Comparison of ENCODE assay signal across 22 cellular contexts in genomic region chr6:3444276-3445088, GRCh38. TPM values are rescaled to one million over a fixed set of nuclear protein-coding genes. Genes with fewer than 3 reads are reported as not detected.
DNase-seq lines count a peak whose midpoint lies in the region; ATAC-seq, FAIRE-seq and TF ChIP-seq lines count a peak whose summit lies in the region.
"Had no signal": no experiment of that assay in that cellular context is flagged by ENCODE, and none has a peak within 500 bp of the region (broad histone marks: within the 10 kb centered on the region; RNA-seq: fewer than 3 reads in every experiment).

No MANE protein-coding gene starts in this region.

- no peak overlapping the region for H2AFZ ChIP-seq in HepG2 (ENCODE audit: low read length)

- H3K27ac ChIP-seq in HepG2 (ENCODE audit: extremely low read length, insufficient read depth, low read length), result peak overlapping the region; percentile 63
- no peak overlapping the region for H3K27ac ChIP-seq in right lobe of liver
- H3K27ac ChIP-seq in RWPE1, result peak overlapping the region; percentile 37
- H3K27ac ChIP-seq in ovary, result no peak overlapping the region
- H3K27ac ChIP-seq: right atrium auricular region had no signal

- H3K27ac Mint-ChIP-seq in glutamatergic neuron (ENCODE audit: unreplicated experiment), result peak overlapping the region; percentile 76
- no peak overlapping the region for H3K27ac Mint-ChIP-seq in activated CD4-positive, alpha-beta T cell treated with anti-CD3 and anti-CD28 coated beads, Interleukin-2, amount 10 ng/mL, durations not matched to agents 24 days and 14 days
- H3K27ac Mint-ChIP-seq: T-cell had no signal

- peaks cover 86% of the 10 kb centered on the region for H3K79me2 ChIP-seq in HepG2 (ENCODE audit: insufficient read depth, low read length)

- H3K4me3 ChIP-seq in HepG2 (replicated peaks in 1 of 3; ENCODE audit: insufficient read depth in 1 of 3, low read depth in 2 of 3, low read length in 3 of 3) (peak overlapping the region in 1 of 3 experiments; percentile 13; a peak in 1 of 6 replicates), right lobe of liver (no peak overlapping the region), ovary (no peak overlapping the region)
- H3K4me3 ChIP-seq: K562, right atrium auricular region had no signal

- H3K4me3 Mint-ChIP-seq in glutamatergic neuron (ENCODE audit: unreplicated experiment), result peak overlapping the region; percentile 0
- no peak overlapping the region for H3K4me3 Mint-ChIP-seq in activated CD4-positive, alpha-beta T cell treated with anti-CD3 and anti-CD28 coated beads, Interleukin-2, amount 10 ng/mL, durations not matched to agents 24 days and 14 days
- H3K4me3 Mint-ChIP-seq: T-cell had no signal

- peak; percentile 62 for DNase-seq in HepG2 (ENCODE audit: low spot score)
- no peak for DNase-seq in right lobe of liver
- no peak for DNase-seq in RWPE1 (ENCODE audit: low spot score)
- no peak for DNase-seq in glutamatergic neuron
- no peak for DNase-seq in activated CD4-positive, alpha-beta T cell treated with anti-CD3 and anti-CD28 coated beads, Interleukin-2, amount 10 ng/mL, durations not matched to agents 24 days and 14 days
- no peak for DNase-seq in ovary
- DNase-seq: activated CD8-positive, alpha-beta memory T cell treated with anti-CD3 and anti-CD28 coated beads, Interleukin-2, amount 50 U/mL, for 48 hours; Calu3; cortex of kidney; hippocampal formation; NCI-H2029; NCI-H510A; SHP77 treated with DMSO at 0.1 percent for 48 hours; stimulated activated CD4-positive, alpha-beta T cell treated with anti-CD3 and anti-CD28 coated beads, Interleukin-12 subunit alpha, Interleukin-12 subunit beta, amount 100 ng/mL, for 4 hours; stimulated activated CD8-positive, alpha-beta memory T cell treated with anti-CD3 and anti-CD28 coated beads, Interleukin-4, amount 100 ng/mL, for 48 hours; T-cell had no signal

- TF ChIP-seq RAD21 in HepG2 (CRISPR knock-in tag; IDR thresholded peaks at IDR 0.05), result no peak; the same call in 1 of the 2 replicates

- TF ChIP-seq CTCF in HepG2 (CRISPR knock-in tag; IDR thresholded peaks at IDR 0.05), result peak; percentile 38; the same call in 1 of the 2 replicates
- TF ChIP-seq CTCF in right lobe of liver (IDR thresholded peaks at IDR 0.05), result no peak
- TF ChIP-seq CTCF in RWPE1 (conservative IDR thresholded peaks at IDR 0.05; ENCODE audit: low read depth), result no peak
- no peak for TF ChIP-seq CTCF in glutamatergic neuron (IDR thresholded peaks at IDR 0.05; ENCODE audit: partially characterized antibody, unreplicated experiment)
- TF ChIP-seq CTCF in ovary (IDR thresholded peaks at IDR 0.05), result no peak

- peak overlapping the region; percentile 55 for H3K4me2 ChIP-seq in HepG2 (ENCODE audit: low read depth, low read length)

- peaks cover 2 to 34% of the 10 kb centered on the region in 2 experiments; a peak in 3 of 5 replicates for H3K36me3 ChIP-seq in HepG2 (replicated peaks in 1 of 2; ENCODE audit: control insufficient read depth in 1 of 2, insufficient read depth in 2 of 2, low read length in 2 of 2)
- H3K36me3 ChIP-seq in right lobe of liver, result no peaks in the 10 kb centered on the region
- no peaks in the 10 kb centered on the region for H3K36me3 ChIP-seq in ovary
- H3K36me3 ChIP-seq: right atrium auricular region had no signal

- 62% methylated on average over 18 of the region's 18 CpGs for WGBS in HepG2 (ENCODE audit: low lambda C conversion rate)
- WGBS in right lobe of liver (ENCODE audit: insufficient coverage, low coverage, low lambda C conversion rate, missing lambda C conversion rate), result 93% methylated on average over 5 of the region's 18 CpGs
- 83 to 87% (median 84%) methylated on average over 17 to 18 of the region's 18 CpGs for WGBS in ovary, 3 donors

- peaks cover 39% of the 10 kb centered on the region for H3K4me1 Mint-ChIP-seq in glutamatergic neuron (ENCODE audit: low read depth, unreplicated experiment)
- peaks cover 5% of the 10 kb centered on the region for H3K4me1 Mint-ChIP-seq in activated CD4-positive, alpha-beta T cell treated with anti-CD3 and anti-CD28 coated beads, Interleukin-2, amount 10 ng/mL, durations not matched to agents 24 days and 14 days

- TF ChIP-seq EP300 in HepG2 (IDR thresholded peaks at IDR 0.05; ENCODE audit: low read depth in 2 of 2, low read length in 2 of 2) (peak in 1 of 2 experiments; percentile 38; a peak in 1 of 4 replicates), HepG2 (CRISPR knock-in tag; IDR thresholded peaks at IDR 0.05; ENCODE audit: borderline replicate concordance) (no peak), ovary (IDR thresholded peaks at IDR 0.05) (no peak)

- intact Hi-C loops in HepG2 (cut with micrococcal nuclease; ENCODE audit: unreplicated experiment) (no loop called here), right lobe of liver (cut with DNase I) (no loop called here), ovary (cut with DNase I) (no loop called here)
- intact Hi-C loops in activated CD4-positive, alpha-beta T cell treated with anti-CD3 and anti-CD28 coated beads, Interleukin-2, amount 10 ng/mL, durations not matched to agents 24 days and 14 days (cut with micrococcal nuclease), result no loop called here

- in situ Hi-C loops in HepG2 (cut with HindIII; ENCODE audit: extremely low pct_ligation_motif_present, low pct_unique_long_range_greater_than_20kb), result no loop called here

- POLR2A ChIA-PET in HepG2 (lab: Yijun Ruan, JAX), result interaction anchor here (0.7 to 3.4 kb wide), 8 partner anchors 9 to 78 kb away, joined by 3 to 32 read pairs (median 3); partner anchors contain the start of gene SLC22A23
- POLR2A ChIA-PET in RWPE1 (lab: Yijun Ruan, JAX; ENCODE audit: low non-redundant PET), result no interaction called here

- peak; percentile 68 for FAIRE-seq in HepG2 (lab: Jason Lieb, UNC)
- FAIRE-seq: endothelial cell of umbilical vein, K562, keratinocyte had no signal

- H3K9me3 Mint-ChIP-seq in glutamatergic neuron (ENCODE audit: unreplicated experiment), result peaks cover 8% of the 10 kb centered on the region
- no peaks in the 10 kb centered on the region for H3K9me3 Mint-ChIP-seq in activated CD4-positive, alpha-beta T cell treated with anti-CD3 and anti-CD28 coated beads, Interleukin-2, amount 10 ng/mL, durations not matched to agents 24 days and 14 days
- H3K9me3 Mint-ChIP-seq: T-cell had no signal

- no peaks in the 10 kb centered on the region for H3K36me3 Mint-ChIP-seq in glutamatergic neuron (ENCODE audit: unreplicated experiment)
- H3K36me3 Mint-ChIP-seq in activated CD4-positive, alpha-beta T cell treated with anti-CD3 and anti-CD28 coated beads, Interleukin-2, amount 10 ng/mL, durations not matched to agents 24 days and 14 days (ENCODE audit: low read depth), result no peaks in the 10 kb centered on the region

- H3K9me3 ChIP-seq in HepG2 (ENCODE audit: low read length), result no peaks in the 10 kb centered on the region
- no peaks in the 10 kb centered on the region for H3K9me3 ChIP-seq in right lobe of liver
- no peaks in the 10 kb centered on the region for H3K9me3 ChIP-seq in ovary
- H3K9me3 ChIP-seq: right atrium auricular region had no signal

- H3K27me3 ChIP-seq in HepG2 (ENCODE audit: control insufficient read depth in 1 of 2, insufficient read depth in 2 of 2, low read length in 2 of 2) (no peaks in the 10 kb centered on the region), right lobe of liver (no peaks in the 10 kb centered on the region), ovary (no peaks in the 10 kb centered on the region)
- H3K27me3 ChIP-seq: right atrium auricular region had no signal

- TF ChIP-seq POLR2A in HepG2 (IDR thresholded peaks at IDR 0.05; ENCODE audit: insufficient read depth in 1 of 2, low read depth in 2 of 2, low read length in 2 of 2) (no peak), right lobe of liver (IDR thresholded peaks at IDR 0.05) (no peak), ovary (IDR thresholded peaks at IDR 0.05) (no peak)

- H4K20me1 ChIP-seq in HepG2 (ENCODE audit: insufficient read depth, low read length), result peaks cover 42% of the 10 kb centered on the region; the same call in 1 of the 2 replicates

- CTCF ChIA-PET in HepG2 (lab: Yijun Ruan, JAX; ENCODE audit: low intra/inter-chr PET ratio, low total read pairs) (no interaction called here), RWPE1 (lab: Yijun Ruan, JAX) (interaction anchor here (0.7 kb wide), 1 partner anchor 488 kb away, joined by 4 read pairs; no protein-coding TSS in a partner anchor)

- H3K9ac ChIP-seq in HepG2 (ENCODE audit: insufficient read depth, low read depth, low read length), result peak overlapping the region; percentile 12; the same call in 1 of the 2 replicates

- ATAC-seq in HepG2, result peak; percentile 73
- no peak for ATAC-seq in right lobe of liver
- ATAC-seq in HG02840 (IDR thresholded peaks at IDR 0.05; ENCODE audit: low FRiP score, unreplicated experiment), result no peak
- no peak for ATAC-seq in HG03045 (IDR thresholded peaks at IDR 0.05; ENCODE audit: unreplicated experiment)
- ATAC-seq: K562, T-cell had no signal

- H3K4me1 ChIP-seq in HepG2 (ENCODE audit: insufficient read depth, low read length) (peaks cover 67% of the 10 kb centered on the region), right lobe of liver (no peaks in the 10 kb centered on the region), ovary (ENCODE audit: insufficient read depth) (no peaks in the 10 kb centered on the region)
- H3K4me1 ChIP-seq: right atrium auricular region had no signal

- peaks cover 6% of the 10 kb centered on the region for H3K27me3 Mint-ChIP-seq in glutamatergic neuron (ENCODE audit: unreplicated experiment)
- H3K27me3 Mint-ChIP-seq in activated CD4-positive, alpha-beta T cell treated with anti-CD3 and anti-CD28 coated beads, Interleukin-2, amount 10 ng/mL, durations not matched to agents 24 days and 14 days, result no peaks in the 10 kb centered on the region

- BruUV-seq in HepG2 (replicated peaks; lab: Mats Ljungman, UMichigan), result no TSS peak

RNA-seq across cellular contexts. Expression of gene SLC22A23, which starts 12.4 kb away (rescaled TPM):
- total RNA-seq in HepG2 (2016; rRNA removed; fragmentation: Illumina TruSeq; extraction: Trizol), result 14.4 and 17.5 TPM in 2 replicates
- total RNA-seq in HepG2 (2016; cell fraction: cytosol; rRNA removed; fragmentation: Illumina TruSeq; extraction: Trizol; ENCODE audit: low read depth), result 5.9 and 6.8 TPM in 2 replicates
- 11.7 and 17.5 TPM in 2 replicates for total RNA-seq in HepG2 (2016; cell fraction: insoluble cytoplasmic fraction; rRNA removed; fragmentation: Illumina TruSeq; extraction: Trizol)
- 9.8 and 11.5 TPM in 2 replicates for total RNA-seq in HepG2 (2016; cell fraction: membrane; rRNA removed; fragmentation: Illumina TruSeq; extraction: Trizol)
- total RNA-seq in HepG2 (2016; cell fraction: nucleus; rRNA removed; fragmentation: Illumina TruSeq; extraction: Trizol), result 33.2 and 38.2 TPM in 2 replicates
- polyA plus RNA-seq in HepG2 (2011; rRNA removed), result 11.8 and 17.3 TPM in 2 replicates
- 15.4 and 19.5 TPM in 2 replicates for polyA plus RNA-seq in HepG2 (2011; cell fraction: cytosol; rRNA removed)
- 54.1 and 61.7 TPM in 2 replicates for polyA plus RNA-seq in HepG2 (2011; cell fraction: nucleus; rRNA removed)
- polyA plus RNA-seq in HepG2 (2012), result 25.2 and 36.8 TPM in 2 replicates
- polyA plus RNA-seq in HepG2 (2016; cell fraction: cytosol; fragmentation: Illumina TruSeq; extraction: Trizol; ENCODE audit: low read depth), result 2.0 and 2.2 TPM in 2 replicates
- 12.7 and 15.3 TPM in 2 replicates for polyA plus RNA-seq in HepG2 (2016; cell fraction: insoluble cytoplasmic fraction; fragmentation: Illumina TruSeq; extraction: Trizol; ENCODE audit: low read depth)
- 5.3 and 6.1 TPM in 2 replicates for polyA plus RNA-seq in HepG2 (2016; cell fraction: membrane; fragmentation: Illumina TruSeq; extraction: Trizol; ENCODE audit: low read depth)
- polyA plus RNA-seq in HepG2 (2016; cell fraction: nucleus; fragmentation: Illumina TruSeq; extraction: Trizol; ENCODE audit: insufficient read depth, low read depth), result 42.3 and 52.5 TPM in 2 replicates
- polyA minus RNA-seq in HepG2 (2011; rRNA and poly(A)+ RNA removed; ENCODE audit: low replicate concordance), result 1.4 and 75.8 TPM in 2 replicates
- polyA minus RNA-seq in HepG2 (2011; cell fraction: cytosol; rRNA and poly(A)+ RNA removed), result 30.2 and 44.5 TPM in 2 replicates
- 77.3 and 90.4 TPM in 2 replicates for polyA minus RNA-seq in HepG2 (2011; cell fraction: nucleus; rRNA and poly(A)+ RNA removed)
- 10 to 100 TPM; 11.7 to 27.6 (median 16.3) TPM for total RNA-seq in right lobe of liver
- total RNA-seq in glutamatergic neuron (ENCODE audit: unreplicated experiment), result 102 TPM
- 0.07 and 0.12 TPM in 2 replicates for total RNA-seq in activated CD4-positive, alpha-beta T cell treated with anti-CD3 and anti-CD28 coated beads, Interleukin-2, amount 10 ng/mL, durations not matched to agents 24 days and 14 days
- 10 to 100 TPM in 1 of 7 donors, 1 to 10 TPM in 6; 3.7 to 31.0 (median 6.9) TPM for total RNA-seq in ovary
- 1 to 10 TPM; 2.3 to 4.2 TPM for polyA plus RNA-seq in ovary

Comparison
In these comparisons a context has a peak if more than half of its experiments do, and no peak if none do; other contexts are left out.
1. H3K27ac ChIP-seq: peak in HepG2 (single experiment) and RWPE1 (single experiment); none in right lobe of liver (0 of 3) and ovary (0 of 2).